In genomic region chr7:98922392-98923107, GRCh38 we compare ENCODE assay signal across 9 cellular contexts. TPM values are rescaled to one million over a fixed set of nuclear protein-coding genes. Genes with fewer than 3 reads are reported as not detected.
DNase-seq lines count a peak whose midpoint lies in the region; ATAC-seq lines count a peak whose summit lies in the region.
"Had no signal": no experiment of that assay in that cellular context is flagged by ENCODE, and none has a peak within 500 bp of the region (broad histone marks: within the 10 kb centered on the region; RNA-seq: fewer than 3 reads in every experiment).

No MANE protein-coding gene starts in this region.

- no peak overlapping the region for H2AFZ ChIP-seq in GM23248

- no peaks in the 10 kb centered on the region for H3K9me2 ChIP-seq in GM23248 (ENCODE audit: insufficient read depth)
- H3K9me2 ChIP-seq: SK-N-SH had no signal

- ATAC-seq in sciatic nerve (peak; percentile 94), HG03039 (IDR thresholded peaks at IDR 0.05; ENCODE audit: unreplicated experiment) (no peak), HG03095 (IDR thresholded peaks at IDR 0.05; ENCODE audit: unreplicated experiment) (no peak)

- H4K20me1 ChIP-seq in GM23248 (ENCODE audit: insufficient read depth), result no peaks in the 10 kb centered on the region

- DNase-seq in GM23248, result peak; percentile 39
- peak; percentile 57 to 69 for DNase-seq in SHP77 (lab: John Stamatoyannopoulos, UW)
- peak; percentile 78 for DNase-seq in fibroblast of the conjunctiva (ENCODE audit: low read depth)
- no peak for DNase-seq in sciatic nerve (ENCODE audit: low spot score)
- no peak for DNase-seq in A172 (ENCODE audit: low spot score)
- no peak for DNase-seq in activated CD4-positive, alpha-beta T cell treated with anti-CD3 and anti-CD28 coated beads for 1 hour
- DNase-seq: SK-N-SH had no signal

- H3K27ac ChIP-seq in GM23248, result no peak overlapping the region

- intact Hi-C loops in sciatic nerve (cut with DNase I), result no loop called here

- no peak overlapping the region for H3K4me3 ChIP-seq in GM23248

- no peak overlapping the region for H3K4me2 ChIP-seq in GM23248 (ENCODE audit: unreplicated experiment)
- H3K4me2 ChIP-seq: SK-N-SH had no signal

- WGBS in GM23248 (ENCODE audit: low coverage in 1 of 2, low lambda C conversion rate in 2 of 2, missing lambda C conversion rate in 2 of 2), 2 experiments, result 59 to 63% methylated on average over 12 of the region's 12 CpGs

- in situ Hi-C loops in GM23248 (cut with MboI), result no loop called here

- no peak overlapping the region for H3K9ac ChIP-seq in GM23248
- H3K9ac ChIP-seq: SK-N-SH had no signal

- H3K4me1 ChIP-seq in GM23248 (ENCODE audit: insufficient read depth), result peaks cover 4% of the 10 kb centered on the region; the same call in 1 of the 2 replicates

- H3K9me3 ChIP-seq in GM23248 (ENCODE audit: low read depth), result no peaks in the 10 kb centered on the region
- H3K9me3 ChIP-seq: SK-N-SH had no signal

- H3K27me3 ChIP-seq in GM23248 (replicated peaks; ENCODE audit: insufficient read depth), result no peaks in the 10 kb centered on the region

- peaks cover 13% of the 10 kb centered on the region; the same call in 1 of the 2 replicates for H3K79me2 ChIP-seq in GM23248 (ENCODE audit: insufficient read depth)

- H3F3A ChIP-seq in GM23248 (ENCODE audit: insufficient read depth), result no peaks in the 10 kb centered on the region

- peaks cover 44% of the 10 kb centered on the region for H3K36me3 ChIP-seq in GM23248 (ENCODE audit: low read depth)

RNA-seq across cellular contexts. Expression of gene TRRAP, which starts 44.2 kb away (rescaled TPM):
- 11.3 and 13.0 TPM in 2 replicates for total RNA-seq in GM23248 (2014; rRNA removed; shearing (Covaris generic))
- 3.7 and 4.8 TPM in 2 replicates for polyA plus RNA-seq in GM23248 (2016; fragmentation: Nextera tagmentation; extraction: Ambion mirVana)
- total RNA-seq in sciatic nerve, result 50.6 TPM
- 11.9 and 12.9 TPM in 2 replicates for total RNA-seq in A172 (2014; rRNA removed; shearing (Covaris generic))

RNA-seq across cellular contexts. Expression of gene TMEM130, which starts 52.7 kb away (rescaled TPM):
- not detected in 2 replicates for total RNA-seq in GM23248 (2014; rRNA removed; shearing (Covaris generic))
- polyA plus RNA-seq in GM23248 (2016; fragmentation: Nextera tagmentation; extraction: Ambion mirVana), result 0.18 and 0.40 TPM in 2 replicates
- 5.7 TPM for total RNA-seq in sciatic nerve
- 2.0 and 4.1 TPM in 2 replicates for total RNA-seq in A172 (2014; rRNA removed; shearing (Covaris generic))

Comparison
In these comparisons a context has a peak if more than half of its experiments do, and no peak if none do; other contexts are left out.
1. DNase-seq: peak in GM23248 (single experiment), SHP77 (2 of 2) and fibroblast of the conjunctiva (single experiment); none in sciatic nerve (single experiment), A172 (single experiment) and activated CD4-positive, alpha-beta T cell treated with anti-CD3 and anti-CD28 coated beads for 1 hour (single experiment).